In genomic region chr1:234676103-234676594, GRCh38 we compare ENCODE assay signal across 9 cellular contexts.
DNase-seq lines count a peak whose midpoint lies in the region; ATAC-seq and TF ChIP-seq lines count a peak whose summit lies in the region.
"Had no signal": no experiment of that assay in that cellular context is flagged by ENCODE, and none has a peak within 500 bp of the region (broad histone marks: within the 10 kb centered on the region; RNA-seq: fewer than 3 reads in every experiment).

No MANE protein-coding gene starts in this region.

- H3K27ac ChIP-seq in esophagus squamous epithelium (peak overlapping the region in 3 of 4 donors; percentile 42 to 58 (median 52)), muscle layer of colon (ENCODE audit: low read depth, low read length) (peak overlapping the region; percentile 59)
- H3K27ac ChIP-seq: C4-2B had no signal

- H3K27me3 ChIP-seq in NT2/D1 (ENCODE audit: insufficient read depth, insufficient read length) (no peaks in the 10 kb centered on the region), esophagus squamous epithelium (no peaks in the 10 kb centered on the region), muscle layer of colon (ENCODE audit: control insufficient read depth in 1 of 2, insufficient read depth in 2 of 2, low read length in 2 of 2) (no peaks in the 10 kb centered on the region)

- H3K9me3 ChIP-seq in NT2/D1 (ENCODE audit: insufficient read depth, low read length) (no peaks in the 10 kb centered on the region), esophagus squamous epithelium (no peaks in the 10 kb centered on the region), muscle layer of colon (ENCODE audit: low read length) (no peaks in the 10 kb centered on the region)

- H3K9ac ChIP-seq in NT2/D1 (ENCODE audit: insufficient read length, low read depth) = peak overlapping the region; percentile 62
- H3K9ac ChIP-seq in muscle layer of colon (ENCODE audit: low read length) = peak overlapping the region; percentile 55

- peak; percentile 71 for ATAC-seq in HG03175 (IDR thresholded peaks at IDR 0.05; ENCODE audit: unreplicated experiment)

- TF ChIP-seq POLR2A in esophagus squamous epithelium (IDR thresholded peaks at IDR 0.05) = no peak

- H3K36me3 ChIP-seq in NT2/D1 (ENCODE audit: insufficient read depth, insufficient read length, low read length) = no peaks in the 10 kb centered on the region
- H3K36me3 ChIP-seq in esophagus squamous epithelium = no peaks in the 10 kb centered on the region
- no peaks in the 10 kb centered on the region for H3K36me3 ChIP-seq in muscle layer of colon (ENCODE audit: insufficient read depth, low read length)

- peak; percentile 8 for DNase-seq in NOMO-1 treated with DMSO at 0.1 percent for 48 hours (lab: John Stamatoyannopoulos, UW; ENCODE audit: unreplicated experiment)
- no peak for DNase-seq in NOMO-1 treated with dmso at 0.1 percent for 144 hours (lab: John Stamatoyannopoulos, UW; ENCODE audit: unreplicated experiment)
- DNase-seq in NT2/D1 (ENCODE audit: low read depth, low spot score) = peak; percentile 82
- DNase-seq in activated T-cell treated with anti-CD3 and anti-CD28 coated beads for 24 hours (ENCODE audit: low read depth) = peak; percentile 25
- no peak for DNase-seq in esophagus squamous epithelium (lab: John Stamatoyannopoulos, UW)
- peak; percentile 9 to 14 for DNase-seq in stimulated activated CD8-positive, alpha-beta memory T cell treated with anti-CD3 and anti-CD28 coated beads, Interleukin-7, amount 100 ng/mL, for 1 hour (ENCODE audit: low read depth in 2 of 2)

- H3K4me3 ChIP-seq in NT2/D1 (ENCODE audit: insufficient read length, low read depth) (peak overlapping the region; percentile 37), esophagus squamous epithelium (peak overlapping the region; percentile 7 to 62 (median 34)), muscle layer of colon (ENCODE audit: low read depth in 1 of 2, low read length in 2 of 2) (peak overlapping the region; percentile 29 to 68)

- H3K4me1 ChIP-seq in NT2/D1 (ENCODE audit: insufficient read depth, insufficient read length) (no peaks in the 10 kb centered on the region), esophagus squamous epithelium (peaks cover 0 to 15% (median 0%) of the 10 kb centered on the region in 3 donors), muscle layer of colon (ENCODE audit: insufficient read depth, low read length) (peaks cover 8% of the 10 kb centered on the region)

- WGBS in esophagus squamous epithelium, 2 donors = 17 to 25% methylated on average over 11 of the region's 13 CpGs

- intact Hi-C loops in esophagus squamous epithelium (cut with DNase I) = no loop called here

- TF ChIP-seq CTCF in esophagus squamous epithelium (IDR thresholded peaks at IDR 0.05) = no peak

Comparison
In these comparisons a context has a peak if more than half of its experiments do, and no peak if none do; other contexts are left out.
1. DNase-seq: peak in NOMO-1 treated with DMSO at 0.1 percent for 48 hours (single experiment), NT2/D1 (single experiment), activated T-cell treated with anti-CD3 and anti-CD28 coated beads for 24 hours (single experiment) and stimulated activated CD8-positive, alpha-beta memory T cell treated with anti-CD3 and anti-CD28 coated beads, Interleukin-7, amount 100 ng/mL, for 1 hour (2 of 2); none in NOMO-1 treated with dmso at 0.1 percent for 144 hours (single experiment) and esophagus squamous epithelium (single experiment).
2. Peak in every context shown above with its lines, with median percentiles within 50 percentile points of each other: H3K4me3 ChIP-seq.